ENCODE assay signal across 9 cellular contexts in the genomic region with DNA sequence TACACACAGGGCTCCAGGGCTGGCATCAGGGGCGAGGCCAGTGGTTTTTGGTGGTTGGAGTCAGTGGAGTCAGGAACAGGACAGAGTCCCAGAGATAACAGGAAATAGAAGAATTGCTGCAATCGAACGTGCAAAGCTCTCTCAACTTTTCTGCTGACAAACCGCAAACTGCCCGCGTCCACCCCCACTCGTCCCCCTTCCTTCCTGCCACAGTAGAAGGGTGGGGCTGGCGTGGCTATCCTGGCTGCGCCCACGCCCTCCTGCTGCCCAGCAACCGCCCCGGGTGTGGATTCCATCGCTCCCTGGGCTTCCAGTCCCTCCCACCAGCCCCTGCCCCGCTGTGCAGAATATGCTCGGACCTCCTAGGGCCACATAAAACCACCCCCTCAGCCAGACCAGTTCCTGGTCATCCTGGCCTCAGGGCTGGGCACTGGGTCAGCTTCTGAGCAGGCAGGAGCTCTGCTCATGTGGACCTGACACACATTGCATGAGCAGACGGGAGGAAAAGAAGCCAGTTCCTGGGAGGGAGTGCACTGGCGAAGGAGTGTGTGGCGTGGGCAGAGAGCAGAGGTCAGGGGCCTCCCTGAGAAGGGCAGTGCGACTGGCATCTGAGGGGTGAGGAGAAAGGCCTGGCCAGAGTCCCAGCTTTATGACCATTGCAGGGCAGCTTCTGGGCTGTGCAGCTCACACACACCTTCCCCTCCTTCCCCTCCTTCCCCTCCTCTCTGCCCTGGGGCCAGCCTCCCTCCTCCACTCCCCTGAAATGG.
DNase-seq lines count a peak whose midpoint lies in the region; ATAC-seq and TF ChIP-seq lines count a peak whose summit lies in the region.
"Had no signal": no experiment of that assay in that cellular context is flagged by ENCODE, and none has a peak within 500 bp of the region (broad histone marks: within the 10 kb centered on the region; RNA-seq: fewer than 3 reads in every experiment).

No MANE protein-coding gene starts in this region.

- H3K27ac ChIP-seq in PC-9 (peak overlapping the region; percentile 76), duodenal mucosa (ENCODE audit: low read depth, low read length) (no peak overlapping the region), osteoblast (ENCODE audit: low read depth, low read length) (peak overlapping the region; percentile 10), GM23338 (ENCODE audit: low read depth) (no peak overlapping the region)

- H3K4me3 ChIP-seq in PC-9 = no peak overlapping the region
- peak overlapping the region; percentile 9 to 15 for H3K4me3 ChIP-seq in duodenal mucosa (ENCODE audit: low read depth in 1 of 2, low read length in 2 of 2)
- peak overlapping the region; percentile 39 for H3K4me3 ChIP-seq in osteoblast (ENCODE audit: insufficient read depth, low read length)
- no peak overlapping the region for H3K4me3 ChIP-seq in GM23338
- no peak overlapping the region for H3K4me3 ChIP-seq in Caco-2 (ENCODE audit: low read depth, low read length)
- H3K4me3 ChIP-seq: skin epidermis had no signal

- ATAC-seq in GM23338 (no peak), HG02588 (IDR thresholded peaks at IDR 0.05; ENCODE audit: unreplicated experiment) (no peak)

- H3K9me3 ChIP-seq in PC-9 (ENCODE audit: insufficient read depth, low read depth) (no peaks in the 10 kb centered on the region), duodenal mucosa (ENCODE audit: control insufficient read depth in 1 of 2, low read length in 2 of 2) (no peaks in the 10 kb centered on the region), osteoblast (ENCODE audit: low read depth, low read length) (no peaks in the 10 kb centered on the region), Caco-2 (no peaks in the 10 kb centered on the region)

- H3K4me2 ChIP-seq in PC-9 = peak overlapping the region; percentile 46
- H3K4me2 ChIP-seq in osteoblast (ENCODE audit: insufficient read depth, low read length) = peak overlapping the region; percentile 69
- no peak overlapping the region for H3K4me2 ChIP-seq in GM23338

- CTCF ChIA-PET in PC-9 (lab: Charles Lee) (interaction anchor here (0.6 to 0.8 kb wide), 3 partner anchors 144 to 1492 kb away, joined by 4 to 5 read pairs (median 4); no protein-coding TSS in a partner anchor), Caco-2 (lab: Charles Lee) (no interaction called here)

- H3F3A ChIP-seq in PC-9 (ENCODE audit: insufficient read depth, low read depth) (peaks cover 38% of the 10 kb centered on the region; the same call in 1 of the 2 replicates), GM23338 (replicated peaks; ENCODE audit: low read depth) (no peaks in the 10 kb centered on the region)

- H3K27me3 Mint-ChIP-seq in GM23338 (ENCODE audit: insufficient read depth, low read depth, poor library complexity) (peaks cover 6% of the 10 kb centered on the region), Caco-2 (ENCODE audit: insufficient read depth, unreplicated experiment) (peaks cover 4% of the 10 kb centered on the region)

- peak; percentile 91 for DNase-seq in GF-D8 (lab: John Stamatoyannopoulos, UW)
- DNase-seq in PC-9 = peak; percentile 97 to 99
- peak; percentile 91 for DNase-seq in osteoblast (ENCODE audit: insufficient read length, low spot score, missing footprints)
- no peak for DNase-seq in superior temporal gyrus (ENCODE audit: extremely low spot score)
- DNase-seq in GM23338 (ENCODE audit: low spot score) = no peak
- DNase-seq in Caco-2 = no peak

- BruUV-seq in PC-9 (replicated peaks; lab: Mats Ljungman, UMichigan) = no TSS peak
- no TSS peak for BruUV-seq in Caco-2 (replicated peaks; lab: Mats Ljungman, UMichigan)

- H4K20me1 ChIP-seq in PC-9 (ENCODE audit: insufficient read depth) = no peaks in the 10 kb centered on the region
- no peaks in the 10 kb centered on the region for H4K20me1 ChIP-seq in osteoblast (ENCODE audit: insufficient read depth, low read length)
- H4K20me1 ChIP-seq in GM23338 (replicated peaks; ENCODE audit: insufficient read depth) = no peaks in the 10 kb centered on the region

- H3K27me3 ChIP-seq in PC-9 (ENCODE audit: insufficient read depth, low read depth) (no peaks in the 10 kb centered on the region), duodenal mucosa (ENCODE audit: control insufficient read depth in 1 of 2, insufficient read depth in 2 of 2, low read length in 2 of 2) (no peaks in the 10 kb centered on the region), osteoblast (ENCODE audit: insufficient read depth, low read length) (no peaks in the 10 kb centered on the region), GM23338 (ENCODE audit: insufficient read depth) (no peaks in the 10 kb centered on the region), Caco-2 (replicated peaks; ENCODE audit: control insufficient read depth, insufficient read depth, low read length) (no peaks in the 10 kb centered on the region)

- peaks cover 13% of the 10 kb centered on the region for H3K4me1 Mint-ChIP-seq in GM23338
- H3K4me1 Mint-ChIP-seq in Caco-2 (ENCODE audit: low read depth, unreplicated experiment) = no peaks in the 10 kb centered on the region

- H3K9ac ChIP-seq in duodenal mucosa (ENCODE audit: low read depth in 1 of 2, low read length in 2 of 2) = no peak overlapping the region

- no peaks in the 10 kb centered on the region for H3K9me3 Mint-ChIP-seq in GM23338
- H3K9me3 Mint-ChIP-seq in Caco-2 (ENCODE audit: unreplicated experiment) = no peaks in the 10 kb centered on the region

- no peaks in the 10 kb centered on the region for H3K36me3 ChIP-seq in PC-9 (ENCODE audit: low read depth)
- peaks cover 2 to 38% of the 10 kb centered on the region in 2 donors for H3K36me3 ChIP-seq in duodenal mucosa (ENCODE audit: control insufficient read depth in 1 of 2, insufficient read depth in 2 of 2, low read length in 2 of 2)
- H3K36me3 ChIP-seq in osteoblast (ENCODE audit: insufficient read depth, low read length) = no peaks in the 10 kb centered on the region
- H3K36me3 ChIP-seq in GM23338 (ENCODE audit: insufficient read depth) = no peaks in the 10 kb centered on the region
- no peaks in the 10 kb centered on the region for H3K36me3 ChIP-seq in Caco-2 (ENCODE audit: control insufficient read depth, insufficient read depth, low read length)

- TF ChIP-seq CTCF in PC-9 (conservative IDR thresholded peaks at IDR 0.05) (no peak), osteoblast (IDR thresholded peaks at IDR 0.05; ENCODE audit: extremely low read depth, low read depth, low read length) (no peak), GM23338 (conservative IDR thresholded peaks at IDR 0.05; ENCODE audit: low read depth in 2 of 2) (no peak), Caco-2 (IDR thresholded peaks at IDR 0.05; ENCODE audit: insufficient read depth in 1 of 2, low read depth in 1 of 2, low read length in 1 of 2, severe bottlenecking in 1 of 2, unreplicated experiment in 1 of 2) (no peak)

- H3K36me3 Mint-ChIP-seq in GM23338 (ENCODE audit: low read depth) = peaks cover 11% of the 10 kb centered on the region; the same call in 2 of the 3 replicates
- no peaks in the 10 kb centered on the region for H3K36me3 Mint-ChIP-seq in Caco-2 (ENCODE audit: insufficient read depth, unreplicated experiment)

- H3K27ac Mint-ChIP-seq in GM23338 (no peak overlapping the region), Caco-2 (ENCODE audit: unreplicated experiment) (no peak overlapping the region)

- H3K79me2 ChIP-seq in PC-9 (ENCODE audit: low read depth) = no peaks in the 10 kb centered on the region
- no peaks in the 10 kb centered on the region for H3K79me2 ChIP-seq in osteoblast (ENCODE audit: insufficient read depth, low read length)
- H3K79me2 ChIP-seq in GM23338 (replicated peaks; ENCODE audit: insufficient read depth) = no peaks in the 10 kb centered on the region

- no peaks in the 10 kb centered on the region for H3K9me2 ChIP-seq in PC-9 (ENCODE audit: insufficient read depth)
- no peaks in the 10 kb centered on the region for H3K9me2 ChIP-seq in GM23338 (ENCODE audit: insufficient read depth)

- intact Hi-C loops in PC-9 (cut with micrococcal nuclease; ENCODE audit: unreplicated experiment) (loop anchor here (1.0 kb wide), 9 partner anchors 45 to 310 kb away; a partner anchor contains a TSS), Caco-2 (cut with micrococcal nuclease; ENCODE audit: unreplicated experiment) (no loop called here)

- H3K4me3 Mint-ChIP-seq in GM23338 (no peak overlapping the region), Caco-2 (ENCODE audit: unreplicated experiment) (no peak overlapping the region)

- H2AFZ ChIP-seq in PC-9 = no peak overlapping the region
- peak overlapping the region; percentile 75 for H2AFZ ChIP-seq in osteoblast (ENCODE audit: low read length)
- no peak overlapping the region for H2AFZ ChIP-seq in GM23338

- peaks cover 53% of the 10 kb centered on the region for H3K4me1 ChIP-seq in PC-9 (replicated peaks; ENCODE audit: insufficient read depth)
- H3K4me1 ChIP-seq in duodenal mucosa (ENCODE audit: control insufficient read depth in 1 of 2, insufficient read depth in 2 of 2, low read length in 2 of 2) = peaks cover 15 to 18% of the 10 kb centered on the region in 2 donors
- H3K4me1 ChIP-seq in osteoblast (ENCODE audit: insufficient read depth, low read length) = peaks cover 11% of the 10 kb centered on the region
- H3K4me1 ChIP-seq in GM23338 (ENCODE audit: insufficient read depth) = peaks cover 16% of the 10 kb centered on the region
- no peaks in the 10 kb centered on the region for H3K4me1 ChIP-seq in Caco-2

- POLR2A ChIA-PET in PC-9 (lab: Charles Lee; ENCODE audit: unreplicated experiment) = interaction anchor here (0.5 to 0.7 kb wide), 4 partner anchors 52 to 193 kb away, joined by 3 to 8 read pairs (median 6); no protein-coding TSS in a partner anchor
- POLR2A ChIA-PET in Caco-2 (lab: Charles Lee) = no interaction called here

TF ChIP-seq in GM23338, 12 proteins besides CTCF, POLR2A, EP300 and RAD21:
- TF ChIP-seq JUNB (IDR thresholded peaks at IDR 0.05; ENCODE audit: unreplicated experiment) (no peak), STAT1 (IDR thresholded peaks at IDR 0.05; ENCODE audit: unreplicated experiment) (no peak), EZH2phosphoT487 (IDR thresholded peaks at IDR 0.05; ENCODE audit: unreplicated experiment) (no peak)
- TF ChIP-seq, protein P1, sequence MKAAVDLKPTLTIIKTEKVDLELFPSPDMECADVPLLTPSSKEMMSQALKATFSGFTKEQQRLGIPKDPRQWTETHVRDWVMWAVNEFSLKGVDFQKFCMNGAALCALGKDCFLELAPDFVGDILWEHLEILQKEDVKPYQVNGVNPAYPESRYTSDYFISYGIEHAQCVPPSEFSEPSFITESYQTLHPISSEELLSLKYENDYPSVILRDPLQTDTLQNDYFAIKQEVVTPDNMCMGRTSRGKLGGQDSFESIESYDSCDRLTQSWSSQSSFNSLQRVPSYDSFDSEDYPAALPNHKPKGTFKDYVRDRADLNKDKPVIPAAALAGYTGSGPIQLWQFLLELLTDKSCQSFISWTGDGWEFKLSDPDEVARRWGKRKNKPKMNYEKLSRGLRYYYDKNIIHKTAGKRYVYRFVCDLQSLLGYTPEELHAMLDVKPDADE (IDR thresholded peaks at IDR 0.05) = no peak

Comparison
In these comparisons a context has a peak if more than half of its experiments do, and no peak if none do; other contexts are left out.
1. DNase-seq: peak in GF-D8 (single experiment), PC-9 (2 of 2) and osteoblast (single experiment); none in superior temporal gyrus (single experiment), GM23338 (single experiment) and Caco-2 (0 of 2).
2. H3K27ac ChIP-seq: peak in PC-9 (single experiment) and osteoblast (single experiment); none in duodenal mucosa (single experiment) and GM23338 (single experiment).
3. H3K4me3 ChIP-seq: peak in duodenal mucosa (2 of 2) and osteoblast (single experiment); none in PC-9 (single experiment), GM23338 (single experiment) and Caco-2 (single experiment).